In genomic region chr4:159041058-159042034, GRCh38 we compare ENCODE assay signal across 22 cellular contexts.
DNase-seq lines count a peak whose midpoint lies in the region; ATAC-seq, FAIRE-seq and TF ChIP-seq lines count a peak whose summit lies in the region.
"Had no signal": no experiment of that assay in that cellular context is flagged by ENCODE, and none has a peak within 500 bp of the region (broad histone marks: within the 10 kb centered on the region; RNA-seq: fewer than 3 reads in every experiment).

No MANE protein-coding gene starts in this region.

- no peak overlapping the region for H3K4me3 ChIP-seq in IMR-90 (ENCODE audit: insufficient read depth, low read depth, low read length)
- no peak overlapping the region for H3K4me3 ChIP-seq in neuronal stem cell (ENCODE audit: low read length in 2 of 2)
- H3K4me3 ChIP-seq: A549 had no signal

- peaks cover 54 to 61% of the 10 kb centered on the region in 2 donors for H3K27me3 Mint-ChIP-seq in stimulated activated naive B cell treated with anti-CD40 and anti-IgM and Interleukin-4, amounts not matched to agents 10 μg/mL and 1 μg/mL and 100 μg/mL, for 72 hours

- no peak overlapping the region for H2BK20ac ChIP-seq in IMR-90 (ENCODE audit: low read depth, low read length)

- no peak for ATAC-seq in IMR-90 (ENCODE audit: low read depth)
- no peak for ATAC-seq in stimulated activated naive B cell treated with anti-CD40 and anti-IgM and Interleukin-4, amounts not matched to agents 10 μg/mL and 1 μg/mL and 100 μg/mL, for 72 hours (replicated peaks)
- ATAC-seq: A549, HCT116, PC-3 had no signal

- peaks cover 19% of the 10 kb centered on the region for H3K27me3 ChIP-seq in IMR-90 (ENCODE audit: control insufficient read depth, insufficient read depth, low read length)
- H3K27me3 ChIP-seq in neuronal stem cell (ENCODE audit: control insufficient read depth in 3 of 3, insufficient read depth in 3 of 3, low read depth in 1 of 3, low read length in 3 of 3): no peaks in the 10 kb centered on the region

- TF ChIP-seq CTCF in IMR-90 (conservative IDR thresholded peaks at IDR 0.05; ENCODE audit: low read depth, low read length): no peak

- H3K9ac ChIP-seq in IMR-90 (ENCODE audit: low read depth, low read length) (no peak overlapping the region), neuronal stem cell (ENCODE audit: low read depth, low read length, poor library complexity) (no peak overlapping the region)

- H3K4me1 Mint-ChIP-seq in stimulated activated naive B cell treated with anti-CD40 and anti-IgM and Interleukin-4, amounts not matched to agents 10 μg/mL and 1 μg/mL and 100 μg/mL, for 72 hours: peaks cover 0 to 5% of the 10 kb centered on the region in 2 donors
- H3K4me1 Mint-ChIP-seq: B cell had no signal

- no peaks in the 10 kb centered on the region for H3K9me1 ChIP-seq in IMR-90 (ENCODE audit: insufficient read depth, low read length)

- CTCF ChIA-PET in IMR-90 (lab: Yijun Ruan, JAX): interaction anchor here (0.5 kb wide), 1 partner anchor 854 kb away, joined by 3 read pairs; no protein-coding TSS in a partner anchor

- H2BK15ac ChIP-seq in IMR-90 (ENCODE audit: low read depth, low read length) (no peak overlapping the region), neuronal stem cell (ENCODE audit: low read length) (no peak overlapping the region)

- no CpG with 5 or more reads among the region's 6 CpGs for WGBS in IMR-90 (ENCODE audit: extremely low coverage in 2 of 2, insufficient read length in 1 of 2), 2 experiments
- no CpG with 5 or more reads among the region's 6 CpGs for WGBS in neuronal stem cell (ENCODE audit: extremely low coverage in 2 of 2, insufficient read length in 2 of 2, insufficient replicate concordance in 1 of 2), 2 donors

- H4K5ac ChIP-seq in IMR-90 (ENCODE audit: low read depth, low read length): no peak overlapping the region

- H3K36me3 ChIP-seq in IMR-90 (ENCODE audit: control insufficient read depth, insufficient read depth, low read length): no peaks in the 10 kb centered on the region
- no peaks in the 10 kb centered on the region for H3K36me3 ChIP-seq in neuronal stem cell (replicated peaks in 1 of 2; ENCODE audit: control insufficient read depth in 2 of 2, insufficient read depth in 2 of 2, low read length in 2 of 2)

- H4K20me1 ChIP-seq in IMR-90 (ENCODE audit: insufficient read depth, low read length): no peaks in the 10 kb centered on the region

- H3K56ac ChIP-seq in IMR-90 (ENCODE audit: extremely low read depth, insufficient read depth, low read length): no peak overlapping the region

- H2BK12ac ChIP-seq in neuronal stem cell (ENCODE audit: low read length): no peak overlapping the region

- TF ChIP-seq POLR2A in IMR-90 (IDR thresholded peaks at IDR 0.05; ENCODE audit: low read depth, low read length) (no peak), erythroblast (IDR thresholded peaks at IDR 0.05; ENCODE audit: low read length) (no peak)

- H3K27ac Mint-ChIP-seq in stimulated activated naive B cell treated with anti-CD40 and anti-IgM and Interleukin-4, amounts not matched to agents 10 μg/mL and 1 μg/mL and 100 μg/mL, for 72 hours: no peak overlapping the region
- H3K27ac Mint-ChIP-seq: B cell, CD14-positive monocyte had no signal

- H2AFZ ChIP-seq in IMR-90 (replicated peaks; ENCODE audit: low read length, poor library complexity): no peak overlapping the region
- no peak overlapping the region for H2AFZ ChIP-seq in neuronal stem cell (ENCODE audit: low read length)

- dilution Hi-C loops in IMR-90 (cut with HindIII; ENCODE audit: low sequenced_read_pairs, unreplicated experiment): no loop called here

- POLR2A ChIA-PET in IMR-90 (lab: Charles Lee; ENCODE audit: unreplicated experiment): no interaction called here

- H3K4ac ChIP-seq in IMR-90 (ENCODE audit: low read depth, low read length) (no peak overlapping the region), neuronal stem cell (ENCODE audit: low read length) (no peak overlapping the region)

- no peak overlapping the region for H3K23ac ChIP-seq in IMR-90 (ENCODE audit: low read depth, low read length)
- H3K23ac ChIP-seq in neuronal stem cell (ENCODE audit: low read depth, low read length, poor library complexity): no peak overlapping the region

- H2BK120ac ChIP-seq in IMR-90 (ENCODE audit: low read depth, low read length) (no peak overlapping the region), neuronal stem cell (ENCODE audit: low read depth, low read length) (no peak overlapping the region)

- H2AK5ac ChIP-seq in IMR-90 (ENCODE audit: low read depth, low read length): no peak overlapping the region
- H2AK5ac ChIP-seq in neuronal stem cell (ENCODE audit: low read depth, low read length): no peak overlapping the region

- BruUV-seq in IMR-90 (replicated peaks; lab: Mats Ljungman, UMichigan): no TSS peak

- H3K4me3 Mint-ChIP-seq in stimulated activated naive B cell treated with anti-CD40 and anti-IgM and Interleukin-4, amounts not matched to agents 10 μg/mL and 1 μg/mL and 100 μg/mL, for 72 hours: no peak overlapping the region
- H3K4me3 Mint-ChIP-seq: B cell, CD14-positive monocyte had no signal

- TF ChIP-seq RAD21 in IMR-90 (IDR thresholded peaks at IDR 0.05; ENCODE audit: low read length): no peak

- no peak overlapping the region for H2BK5ac ChIP-seq in IMR-90 (ENCODE audit: low read depth, low read length, poor library complexity, severe bottlenecking)
- no peak overlapping the region for H2BK5ac ChIP-seq in neuronal stem cell (ENCODE audit: low read length)

- in situ Hi-C loops in IMR-90 (cut with MboI; ENCODE audit: low sequenced_read_pairs): no loop called here

- no peak overlapping the region for H3K27ac ChIP-seq in IMR-90 (ENCODE audit: insufficient read depth, low read length)
- H3K27ac ChIP-seq in neuronal stem cell (replicated peaks; ENCODE audit: low read length): no peak overlapping the region
- H3K27ac ChIP-seq: A549, HL-60 had no signal

- DNase-seq in GM19239 (ENCODE audit: insufficient read length, low spot score) (no peak), IMR-90 (no peak), NOMO-1 treated with DMSO at 0.1 percent for 48 hours (lab: John Stamatoyannopoulos, UW; ENCODE audit: unreplicated experiment) (peak; percentile 68), erythroblast (lab: John Stamatoyannopoulos, UW) (peak; percentile 54 to 70), amygdala (lab: John Stamatoyannopoulos, UW) (no peak), neuronal stem cell (ENCODE audit: low spot score) (no peak), NCI-H2081 treated with DMSO at 0.1 percent for 48 hours (lab: John Stamatoyannopoulos, UW) (no peak)
- no peak for DNase-seq in stimulated activated naive B cell treated with anti-CD40 and anti-IgM and Interleukin-4, amounts not matched to agents 10 μg/mL and 1 μg/mL and 100 μg/mL, for 72 hours
- DNase-seq: EL, GOT3, NCI-H1436 treated with DMSO at 0.1 percent for 48 hours, NCI-H1930, NCI-H226, NCI-H748 treated with DMSO at 0.1 percent for 48 hours, PC-3, Right ventricle myocardium superior had no signal

- H2AK9ac ChIP-seq in IMR-90 (replicated peaks; ENCODE audit: low read depth, low read length, poor library complexity): no peak overlapping the region

- intact Hi-C loops in IMR-90 (cut with micrococcal nuclease): no loop called here

- no peaks in the 10 kb centered on the region for H3K79me1 ChIP-seq in IMR-90 (ENCODE audit: low read depth in 1 of 2, low read length in 2 of 2)
- H3K79me1 ChIP-seq in neuronal stem cell (ENCODE audit: low read depth, low read length): no peaks in the 10 kb centered on the region

- H4K91ac ChIP-seq in IMR-90 (ENCODE audit: insufficient read depth, low read depth, low read length) (no peak overlapping the region), neuronal stem cell (ENCODE audit: low read depth, low read length, poor library complexity) (no peak overlapping the region)

- FAIRE-seq in GM19239 (lab: Jason Lieb, UNC): peak; percentile 78
- FAIRE-seq: A549, D721Med had no signal

- no peaks in the 10 kb centered on the region for H3K36me3 Mint-ChIP-seq in stimulated activated naive B cell treated with anti-CD40 and anti-IgM and Interleukin-4, amounts not matched to agents 10 μg/mL and 1 μg/mL and 100 μg/mL, for 72 hours
- H3K36me3 Mint-ChIP-seq: CD14-positive monocyte had no signal

- H3K14ac ChIP-seq in IMR-90 (replicated peaks; ENCODE audit: low read depth, low read length) (no peak overlapping the region), neuronal stem cell (ENCODE audit: low read length) (no peak overlapping the region)

- H3K9me3 Mint-ChIP-seq in stimulated activated naive B cell treated with anti-CD40 and anti-IgM and Interleukin-4, amounts not matched to agents 10 μg/mL and 1 μg/mL and 100 μg/mL, for 72 hours: no peaks in the 10 kb centered on the region
- H3K9me3 Mint-ChIP-seq: CD14-positive monocyte had no signal

- H4K8ac ChIP-seq in IMR-90 (ENCODE audit: low read depth in 2 of 2, low read length in 2 of 2) (no peak overlapping the region), neuronal stem cell (ENCODE audit: low read depth, low read length) (no peak overlapping the region)

- no peak overlapping the region for H3K18ac ChIP-seq in IMR-90 (ENCODE audit: low read depth, low read length)
- H3K18ac ChIP-seq in neuronal stem cell (ENCODE audit: low read length): no peak overlapping the region

- no peak overlapping the region for H3K4me2 ChIP-seq in IMR-90 (ENCODE audit: low read depth, low read length)
- no peak overlapping the region for H3K4me2 ChIP-seq in neuronal stem cell (ENCODE audit: insufficient read depth, low read length, poor library complexity, severe bottlenecking)
- H3K4me2 ChIP-seq: A549 had no signal

- H3K9me3 ChIP-seq in IMR-90 (ENCODE audit: control insufficient read depth, insufficient read depth, low read length): no peaks in the 10 kb centered on the region
- H3K9me3 ChIP-seq in neuronal stem cell (replicated peaks in 1 of 2; ENCODE audit: control insufficient read depth in 2 of 2, insufficient read depth in 1 of 2, low read depth in 1 of 2, low read length in 2 of 2): no peaks in the 10 kb centered on the region
- H3K9me3 ChIP-seq: A549 had no signal

- no peaks in the 10 kb centered on the region for H3K4me1 ChIP-seq in IMR-90 (ENCODE audit: control insufficient read depth, insufficient read depth, low read length)
- peaks cover 5 to 13% of the 10 kb centered on the region in 2 donors for H3K4me1 ChIP-seq in neuronal stem cell (ENCODE audit: control insufficient read depth in 2 of 2, insufficient read depth in 1 of 2, low read depth in 1 of 2, low read length in 2 of 2)
- H3K4me1 ChIP-seq: A549 had no signal

TF ChIP-seq in IMR-90, 13 proteins besides CTCF, POLR2A, EP300 and RAD21:
- no peak for TF ChIP-seq BHLHE40 (IDR thresholded peaks at IDR 0.05; ENCODE audit: low read depth, low read length)
- TF ChIP-seq CEBPB (IDR thresholded peaks at IDR 0.05; ENCODE audit: low read depth, low read length): peak; percentile 46; the same call in 1 of the 2 replicates

Comparison
In these comparisons a context has a peak if more than half of its experiments do, and no peak if none do; other contexts are left out.
1. DNase-seq: peak in NOMO-1 treated with DMSO at 0.1 percent for 48 hours (single experiment) and erythroblast (2 of 2); none in GM19239 (single experiment), IMR-90 (single experiment), amygdala (0 of 56), neuronal stem cell (single experiment), stimulated activated naive B cell treated with anti-CD40 and anti-IgM and Interleukin-4, amounts not matched to agents 10 μg/mL and 1 μg/mL and 100 μg/mL, for 72 hours (single experiment) and NCI-H2081 treated with DMSO at 0.1 percent for 48 hours (single experiment).